Comparison of ENCODE assay signal across 12 cellular contexts in the genomic region with DNA sequence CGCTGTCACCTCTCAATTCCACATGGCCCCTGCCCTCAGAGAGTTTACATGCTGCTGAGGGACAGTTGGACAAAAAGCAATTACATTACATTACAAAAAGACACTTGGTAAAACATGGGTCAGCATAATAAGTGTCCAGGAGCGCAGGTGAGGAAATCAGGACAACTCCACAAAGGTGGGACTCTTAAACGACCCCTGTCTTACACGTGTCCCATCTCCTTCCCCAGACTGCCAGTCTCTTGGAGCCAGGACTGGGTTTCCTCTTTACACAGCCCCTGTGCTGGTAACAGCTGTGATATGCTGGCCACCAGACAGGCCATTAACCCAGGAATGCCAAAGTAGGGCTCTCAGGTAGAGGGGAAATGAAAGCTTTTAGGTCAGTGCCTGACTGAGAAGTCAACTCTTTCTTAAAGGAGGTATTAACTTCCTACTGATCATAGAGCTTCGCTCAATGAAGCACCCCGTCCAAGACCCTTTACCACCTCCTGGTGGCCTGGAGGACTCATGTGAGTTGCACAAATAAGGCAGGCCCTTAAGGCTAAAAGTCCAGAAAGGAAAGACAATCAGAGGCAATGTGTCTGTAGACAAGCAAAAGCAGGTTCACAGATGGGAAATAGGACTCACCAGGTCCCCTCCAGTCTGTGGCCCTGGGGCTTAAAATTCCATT. TPM values are rescaled to one million over a fixed set of nuclear protein-coding genes. Genes with fewer than 3 reads are reported as not detected.
DNase-seq lines count a peak whose midpoint lies in the region; ATAC-seq and TF ChIP-seq lines count a peak whose summit lies in the region.
"Had no signal": no experiment of that assay in that cellular context is flagged by ENCODE, and none has a peak within 500 bp of the region (broad histone marks: within the 10 kb centered on the region; RNA-seq: fewer than 3 reads in every experiment).

No MANE protein-coding gene starts in this region.

- H3K36me3 ChIP-seq in H7 (replicated peaks; ENCODE audit: control insufficient read depth, insufficient read depth, low read length) (no peaks in the 10 kb centered on the region), SJCRH30 (no peaks in the 10 kb centered on the region), body of pancreas (replicated peaks in 1 of 2; ENCODE audit: insufficient read depth in 1 of 2, low read depth in 2 of 2) (no peaks in the 10 kb centered on the region)

- DNase-seq in DMS53 (lab: John Stamatoyannopoulos, UW) (peak; percentile 62), H7 (peak; percentile 56), SJCRH30 (peak; percentile 20 to 45), kidney tubule cell (ENCODE audit: low spot score) (peak; percentile 4), body of pancreas (no peak), NCI-H1694 (lab: John Stamatoyannopoulos, UW) (no peak)
- DNase-seq: activated B cell treated with CpG ODN at 0.5 μM for 24 hours, amygdala, NCI-H526 treated with DMSO at 0.1 percent for 48 hours, posterior cingulate gyrus had no signal

- ATAC-seq in HG02623 (IDR thresholded peaks at IDR 0.05; ENCODE audit: unreplicated experiment) (no peak), HG03432 (IDR thresholded peaks at IDR 0.05; ENCODE audit: unreplicated experiment) (no peak), body of pancreas (no peak)

- TF ChIP-seq POLR2A in body of pancreas (IDR thresholded peaks at IDR 0.05): no peak

- TF ChIP-seq CTCF in body of pancreas (IDR thresholded peaks at IDR 0.05): no peak

- intact Hi-C loops in body of pancreas (cut with DNase I): no loop called here

- H3K9me3 ChIP-seq in SJCRH30 (replicated peaks) (no peaks in the 10 kb centered on the region), body of pancreas (no peaks in the 10 kb centered on the region)

- 65 to 72% methylated on average over 6 of the region's 6 CpGs for WGBS in body of pancreas, 2 donors

- H3K4me3 ChIP-seq in H7 (ENCODE audit: insufficient read depth, low read depth, low read length) (no peak overlapping the region), SJCRH30 (no peak overlapping the region), body of pancreas (no peak overlapping the region)

- H3K27ac ChIP-seq in SJCRH30 (no peak overlapping the region), body of pancreas (no peak overlapping the region)

- H3K4me1 ChIP-seq in SJCRH30 (no peaks in the 10 kb centered on the region), body of pancreas (no peaks in the 10 kb centered on the region)

- no peaks in the 10 kb centered on the region for H3K27me3 ChIP-seq in H7 (ENCODE audit: control insufficient read depth, insufficient read depth, low read length)
- no peaks in the 10 kb centered on the region for H3K27me3 ChIP-seq in SJCRH30
- no peaks in the 10 kb centered on the region for H3K27me3 ChIP-seq in body of pancreas

RNA-seq across cellular contexts. Expression of a gene that starts 55.5 kb away (rescaled TPM):
- 0.76 and 2.1 TPM in 2 replicates for total RNA-seq in H7 (2014; rRNA removed; shearing (Covaris generic))
- total RNA-seq in SJCRH30 (2014; rRNA removed; shearing (Covaris generic)): 2.2 and 2.3 TPM in 2 replicates
- total RNA-seq in body of pancreas: 1 to 10 TPM; 2.1 to 4.3 TPM
- total RNA-seq: activated B cell treated with CpG ODN at 0.5 μM for 24 hours had no signal

Comparison
In these comparisons a context has a peak if more than half of its experiments do, and no peak if none do; other contexts are left out.
1. DNase-seq: peak in DMS53 (single experiment), H7 (single experiment), SJCRH30 (2 of 2) and kidney tubule cell (single experiment); none in body of pancreas (0 of 4) and NCI-H1694 (single experiment).